In genomic region chr17:65754081-65754480, GRCh38 we compare ENCODE assay signal across 28 cellular contexts.
"Had no signal": no experiment of that assay in that cellular context is flagged by ENCODE, and none has a peak within 500 bp of the region (broad histone marks: within the 10 kb centered on the region; RNA-seq: fewer than 3 reads in every experiment).

No MANE protein-coding gene starts in this region.

- H3K4me3 ChIP-seq: neural progenitor cell, ovary, psoas muscle, right lobe of liver, sigmoid colon, stomach, thoracic aorta, tibial artery, transverse colon, upper lobe of left lung, vagina had no signal

- H3K27me3 ChIP-seq: neural progenitor cell, ovary, right lobe of liver, sigmoid colon, stomach, tibial artery, transverse colon, upper lobe of left lung, vagina had no signal

- H3K4me3 Mint-ChIP-seq: naive thymus-derived CD4-positive, alpha-beta T cell; natural killer cell; nephron; neural progenitor cell; stimulated activated effector memory CD8-positive, alpha-beta T cell treated with anti-CD3 and anti-CD28 coated beads, Interleukin-12 subunit alpha, Interleukin-12 subunit beta, amount 100 ng/mL, for 72 hours; stimulated activated naive B cell treated with anti-CD40 and anti-IgM and Interleukin-4, amounts not matched to agents 10 μg/mL and 1 μg/mL and 100 μg/mL, for 72 hours; stimulated activated naive CD8-positive, alpha-beta T cell treated with anti-CD3 and anti-CD28 coated beads, Interleukin-15, Interleukin-2, amounts not matched to agents 100 ng/mL and 50 ng/mL, for 24 hours had no signal

- H3K9me3 ChIP-seq: ovary, psoas muscle, right lobe of liver, sigmoid colon, stomach, thoracic aorta, tibial artery, transverse colon, upper lobe of left lung, vagina had no signal

- H3K27me3 Mint-ChIP-seq: naive thymus-derived CD4-positive, alpha-beta T cell; progenitor cell of endocrine pancreas; stimulated activated naive B cell treated with anti-CD40 and anti-IgM and Interleukin-4, amounts not matched to agents 10 μg/mL and 1 μg/mL and 100 μg/mL, for 72 hours had no signal

- H3K4me1 ChIP-seq: neural progenitor cell had no signal

- ATAC-seq: naive thymus-derived CD4-positive, alpha-beta T cell; natural killer cell; psoas muscle; right cardiac atrium; right lobe of liver; stimulated activated effector memory CD8-positive, alpha-beta T cell treated with anti-CD3 and anti-CD28 coated beads, Interleukin-12 subunit alpha, Interleukin-12 subunit beta, amount 100 ng/mL, for 72 hours; stimulated activated naive B cell treated with anti-CD40 and anti-IgM and Interleukin-4, amounts not matched to agents 10 μg/mL and 1 μg/mL and 100 μg/mL, for 72 hours had no signal

- H3K27ac Mint-ChIP-seq: naive thymus-derived CD4-positive, alpha-beta T cell; natural killer cell; nephron; neural progenitor cell; progenitor cell of endocrine pancreas; stimulated activated effector memory CD8-positive, alpha-beta T cell treated with anti-CD3 and anti-CD28 coated beads, Interleukin-12 subunit alpha, Interleukin-12 subunit beta, amount 100 ng/mL, for 72 hours; stimulated activated naive B cell treated with anti-CD40 and anti-IgM and Interleukin-4, amounts not matched to agents 10 μg/mL and 1 μg/mL and 100 μg/mL, for 72 hours; stimulated activated naive CD8-positive, alpha-beta T cell treated with anti-CD3 and anti-CD28 coated beads, Interleukin-15, Interleukin-2, amounts not matched to agents 100 ng/mL and 50 ng/mL, for 24 hours had no signal

- H3K4me2 ChIP-seq: neural progenitor cell had no signal

- H3K27ac ChIP-seq: neural progenitor cell, ovary, parathyroid adenoma, psoas muscle, right lobe of liver, sigmoid colon, stomach, thoracic aorta, tibial artery, transverse colon, upper lobe of left lung, vagina had no signal

- H3K4me1 Mint-ChIP-seq: natural killer cell had no signal

- H3K9me3 Mint-ChIP-seq: natural killer cell; neural progenitor cell; stimulated activated effector memory CD8-positive, alpha-beta T cell treated with anti-CD3 and anti-CD28 coated beads, Interleukin-12 subunit alpha, Interleukin-12 subunit beta, amount 100 ng/mL, for 72 hours; stimulated activated naive CD8-positive, alpha-beta T cell treated with anti-CD3 and anti-CD28 coated beads, Interleukin-15, Interleukin-2, amounts not matched to agents 100 ng/mL and 50 ng/mL, for 24 hours had no signal

- H3K79me2 ChIP-seq: parathyroid adenoma had no signal

- H3K9ac ChIP-seq: neural progenitor cell, parathyroid adenoma had no signal

- H2AFZ ChIP-seq: neural progenitor cell, parathyroid adenoma had no signal

- H3K36me3 Mint-ChIP-seq: natural killer cell; stimulated activated effector memory CD8-positive, alpha-beta T cell treated with anti-CD3 and anti-CD28 coated beads, Interleukin-12 subunit alpha, Interleukin-12 subunit beta, amount 100 ng/mL, for 72 hours had no signal

- DNase-seq: naive thymus-derived CD4-positive, alpha-beta T cell; natural killer cell; occipital lobe; ovary; posterior cingulate gyrus; psoas muscle; right cardiac atrium; right lobe of liver; sigmoid colon; small intestine; stimulated activated CD4-positive, alpha-beta T cell treated with anti-CD3 and anti-CD28 coated beads, Interleukin-15, amount 100 ng/mL, for 24 hours; stimulated activated CD4-positive, alpha-beta T cell treated with anti-CD3 and anti-CD28 coated beads, Interleukin-2, amount 100 ng/mL, for 24 hours; stimulated activated CD4-positive, alpha-beta T cell treated with anti-CD3 and anti-CD28 coated beads, Interleukin-2, amount 100 ng/mL, for 48 hours; stimulated activated CD4-positive, alpha-beta T cell treated with anti-CD3 and anti-CD28 coated beads, Interleukin-4, amount 100 ng/mL, for 24 hours; stimulated activated naive B cell treated with anti-CD40 and anti-IgM and Interleukin-4, amounts not matched to agents 10 μg/mL and 1 μg/mL and 100 μg/mL, for 72 hours; stimulated activated naive CD4-positive, alpha-beta T cell treated with Interleukin-2 at 50 U/mL for 16 hours; stomach; tibial artery; transverse colon; upper lobe of left lung had no signal

- H3K36me3 ChIP-seq: neural progenitor cell, ovary, right lobe of liver, sigmoid colon, stomach, thoracic aorta, tibial artery, transverse colon, upper lobe of left lung, vagina had no signal
